8 cellular contexts compared by ENCODE assay signal in genomic region chr10:22229756-22230330, GRCh38. TPM values are rescaled to one million over a fixed set of nuclear protein-coding genes. Genes with fewer than 3 reads are reported as not detected.
A peak's percentile ranks its signal among the peaks of the same experiment; 100 is the strongest.
DNase-seq lines count a peak whose midpoint lies in the region; ATAC-seq and TF ChIP-seq lines count a peak whose summit lies in the region.

No MANE protein-coding gene starts in this region.

- no peaks in the 10 kb centered on the region for H3K36me3 ChIP-seq in CD8-positive, alpha-beta T cell (ENCODE audit: insufficient read depth, low read length)

- H3K27me3 ChIP-seq in CD8-positive, alpha-beta T cell (ENCODE audit: insufficient read depth, low read length): no peaks in the 10 kb centered on the region

- peaks cover 2% of the 10 kb centered on the region for H3K36me3 Mint-ChIP-seq in CD8-positive, alpha-beta T cell
- H3K36me3 Mint-ChIP-seq in brain: no peaks in the 10 kb centered on the region
- peaks cover 4% of the 10 kb centered on the region for H3K36me3 Mint-ChIP-seq in type B pancreatic cell

- CTCF ChIA-PET in CD8-positive, alpha-beta T cell (lab: Charles Lee): interaction anchor here (1.0 to 2.4 kb wide), 5 partner anchors 14 to 208 kb away, joined by 3 to 10 read pairs (median 4); partner anchors contain the start of gene COMMD3

- no peaks in the 10 kb centered on the region for H3K9me3 ChIP-seq in CD8-positive, alpha-beta T cell (ENCODE audit: low read length)

- TF ChIP-seq CTCF in CD8-positive, alpha-beta T cell (IDR thresholded peaks at IDR 0.05): no peak
- TF ChIP-seq CTCF in brain (conservative IDR thresholded peaks at IDR 0.05) (no peak), lower leg skin (IDR thresholded peaks at IDR 0.05) (no peak), type B pancreatic cell (conservative IDR thresholded peaks at IDR 0.05) (no peak)

- peaks cover 8% of the 10 kb centered on the region for H3K4me1 ChIP-seq in CD8-positive, alpha-beta T cell (ENCODE audit: insufficient read depth, low read length)

- peak overlapping the region; percentile 82 for H3K4me3 Mint-ChIP-seq in CD8-positive, alpha-beta T cell
- H3K4me3 Mint-ChIP-seq in brain (peak overlapping the region; percentile 87 to 98 (median 91)), type B pancreatic cell (peak overlapping the region; percentile 97)

- WGBS in lower leg skin, 2 donors: 0% methylated on average over 10 of the region's 10 CpGs

- no peaks in the 10 kb centered on the region for H3K9me3 Mint-ChIP-seq in CD8-positive, alpha-beta T cell
- H3K9me3 Mint-ChIP-seq in brain (peaks cover 0 to 7% (median 0%) of the 10 kb centered on the region in 5 experiments), type B pancreatic cell (no peaks in the 10 kb centered on the region)

- no peak for DNase-seq in CD8-positive, alpha-beta T cell
- no peak for DNase-seq in Jurkat, Clone E6-1 (ENCODE audit: low read depth, low spot score)
- DNase-seq in lower leg skin (ENCODE audit: low spot score in 2 of 2) (no peak), type B pancreatic cell (ENCODE audit: extremely low spot score, unreplicated experiment) (no peak), HK-2 (ENCODE audit: unreplicated experiment) (no peak), GDM1 (lab: John Stamatoyannopoulos, UW) (no peak)

- intact Hi-C loops in CD8-positive, alpha-beta T cell (cut with DNase I, micrococcal nuclease): loop anchor here (1.0 to 10.0 kb wide), 16 partner anchors 15 to 1205 kb away; partner anchors contain the start of genes COMMD3 (in 2 of the 2), DNAJC1 (in 2 of the 2), MLLT10 (in 2 of the 2) and BMI1 (in 1 of the 2)
- intact Hi-C loops in lower leg skin (cut with DNase I; ENCODE audit: low total_unique reads): no loop called here

- H3K27ac Mint-ChIP-seq in CD8-positive, alpha-beta T cell: peak overlapping the region; percentile 98
- H3K27ac Mint-ChIP-seq in brain: peak overlapping the region; percentile 73 to 98 (median 96)
- peak overlapping the region; percentile 98 for H3K27ac Mint-ChIP-seq in type B pancreatic cell

- TF ChIP-seq POLR2A in lower leg skin (IDR thresholded peaks at IDR 0.05): no peak

- POLR2A ChIA-PET in CD8-positive, alpha-beta T cell (lab: Charles Lee): interaction anchor here (0.9 to 4.0 kb wide), 12 partner anchors 10 to 1310 kb away, joined by 3 to 35 read pairs (median 5); partner anchors contain the start of genes BMI1, COMMD3 and DNAJC1

- peaks cover 14% of the 10 kb centered on the region for H3K4me1 Mint-ChIP-seq in CD8-positive, alpha-beta T cell (ENCODE audit: low read depth)
- H3K4me1 Mint-ChIP-seq in brain: peaks cover 18% of the 10 kb centered on the region
- H3K4me1 Mint-ChIP-seq in type B pancreatic cell (ENCODE audit: unreplicated experiment): peaks cover 8% of the 10 kb centered on the region

- peak overlapping the region; percentile 67 for H3K4me3 ChIP-seq in CD8-positive, alpha-beta T cell (ENCODE audit: low read depth, low read length)
- peak overlapping the region; percentile 81 for H3K4me3 ChIP-seq in Jurkat, Clone E6-1 (ENCODE audit: low read length)
- peak overlapping the region; percentile 55 for H3K4me3 ChIP-seq in lower leg skin (ENCODE audit: low read depth, poor library complexity, severe bottlenecking)

- no peak for ATAC-seq in CD8-positive, alpha-beta T cell
- no peak for ATAC-seq in HG02588 (IDR thresholded peaks at IDR 0.05; ENCODE audit: unreplicated experiment)

- H3K27ac ChIP-seq in CD8-positive, alpha-beta T cell (ENCODE audit: low read depth, low read length): peak overlapping the region; percentile 63

- no peaks in the 10 kb centered on the region for H3K27me3 Mint-ChIP-seq in CD8-positive, alpha-beta T cell (ENCODE audit: low read depth)
- H3K27me3 Mint-ChIP-seq in brain (peaks cover 22% of the 10 kb centered on the region), type B pancreatic cell (peaks cover 11% of the 10 kb centered on the region)

RNA-seq across cellular contexts. Expression of gene EBLN1, which starts 12.0 kb away (rescaled TPM):
- not detected for total RNA-seq in CD8-positive, alpha-beta T cell
- polyA plus RNA-seq in Jurkat, Clone E6-1 (2012; ENCODE audit: insufficient read depth, insufficient read length): not detected
- polyA plus RNA-seq in brain (ENCODE audit: insufficient read depth, low read depth, low replicate concordance): not detected
- not detected for total RNA-seq in lower leg skin
- total RNA-seq in type B pancreatic cell (ENCODE audit: low replicate concordance): not detected in 2 replicates
